ENCODE assay signal across 10 cellular contexts in genomic region chr17:40330850-40331470, GRCh38. TPM values are rescaled to one million over a fixed set of nuclear protein-coding genes. Genes with fewer than 3 reads are reported as not detected.
DNase-seq lines count a peak whose midpoint lies in the region; ATAC-seq and TF ChIP-seq lines count a peak whose summit lies in the region.
"Had no signal": no experiment of that assay in that cellular context is flagged by ENCODE, and none has a peak within 500 bp of the region (broad histone marks: within the 10 kb centered on the region; RNA-seq: fewer than 3 reads in every experiment).

No MANE protein-coding gene starts in this region.

- CTCF ChIA-PET in PC-3 (lab: Charles Lee) = no interaction called here

- H3K36me3 Mint-ChIP-seq in activated T-cell treated with anti-CD3 and anti-CD28 coated beads, Interleukin-2, amount 50 U/mL, for 72 hours (ENCODE audit: insufficient read depth in 2 of 2) = peaks cover 3 to 12% of the 10 kb centered on the region in 2 donors
- H3K36me3 Mint-ChIP-seq in type B pancreatic cell = peaks cover 13% of the 10 kb centered on the region

- WGBS in body of pancreas, 2 donors = 73 to 78% methylated on average over 7 to 10 of the region's 10 CpGs

- H3F3A ChIP-seq in PC-3 (ENCODE audit: low read length, unreplicated experiment) = no peaks in the 10 kb centered on the region

- H3K79me2 ChIP-seq in PC-3 (ENCODE audit: low read length) = peaks cover 68% of the 10 kb centered on the region

- peaks cover 80% of the 10 kb centered on the region for H3K4me1 Mint-ChIP-seq in activated T-cell treated with anti-CD3 and anti-CD28 coated beads, Interleukin-2, amount 50 U/mL, for 72 hours (ENCODE audit: low read depth)
- peaks cover 44% of the 10 kb centered on the region for H3K4me1 Mint-ChIP-seq in type B pancreatic cell (ENCODE audit: unreplicated experiment)

- H3K27ac ChIP-seq in body of pancreas (peak overlapping the region; percentile 80 to 91 (median 88)), muscle layer of duodenum (ENCODE audit: low read length) (peak overlapping the region; percentile 31), PC-3 (ENCODE audit: low read length) (no peak overlapping the region)

- POLR2A ChIA-PET in PC-3 (lab: Charles Lee; ENCODE audit: unreplicated experiment) = no interaction called here

- H3K9me3 Mint-ChIP-seq in activated T-cell treated with anti-CD3 and anti-CD28 coated beads, Interleukin-2, amount 50 U/mL, for 72 hours = no peaks in the 10 kb centered on the region
- H3K9me3 Mint-ChIP-seq in type B pancreatic cell = no peaks in the 10 kb centered on the region

- no peak for ATAC-seq in activated T-cell treated with anti-CD3 and anti-CD28 coated beads, Interleukin-2, amount 50 U/mL, for 72 hours (replicated peaks in 1 of 2)
- ATAC-seq in body of pancreas (no peak), PC-3 (no peak), GM19397 (IDR thresholded peaks at IDR 0.05; ENCODE audit: unreplicated experiment) (no peak), GM18511 (IDR thresholded peaks at IDR 0.05; ENCODE audit: unreplicated experiment) (no peak)

- no peak overlapping the region for H3K9ac ChIP-seq in PC-3 (ENCODE audit: low read length)

- no peak for DNase-seq in activated T-cell treated with anti-CD3 and anti-CD28 coated beads, Interleukin-2, amount 50 U/mL, for 72 hours
- no peak for DNase-seq in activated T-cell treated with anti-CD3 and anti-CD28 coated beads, Interleukin-2, amount 50 U/mL, for 48 hours
- DNase-seq in body of pancreas (peak in 1 of 4 donors; percentile 32), type B pancreatic cell (ENCODE audit: extremely low spot score, unreplicated experiment) (no peak), PC-3 (no peak)
- DNase-seq: effector CD8-positive, alpha-beta T cell; stimulated activated CD4-positive, alpha-beta T cell treated with anti-CD3 and anti-CD28 coated beads, Interleukin-12 subunit alpha, Interleukin-12 subunit beta, amount 100 ng/mL, for 4 hours had no signal

- H4K20me1 ChIP-seq in PC-3 (ENCODE audit: low read length) = no peaks in the 10 kb centered on the region; the same call in 1 of the 2 replicates

- peaks cover 91% of the 10 kb centered on the region for H3K4me1 ChIP-seq in body of pancreas
- peaks cover 61 to 94% of the 10 kb centered on the region in 2 donors for H3K4me1 ChIP-seq in muscle layer of duodenum (ENCODE audit: control insufficient read depth in 1 of 2, insufficient read depth in 2 of 2, low read length in 2 of 2)
- peaks cover 8% of the 10 kb centered on the region; the same call in 1 of the 2 replicates for H3K4me1 ChIP-seq in PC-3 (ENCODE audit: insufficient read depth, low read length)

- H3K27me3 ChIP-seq in body of pancreas (no peaks in the 10 kb centered on the region), muscle layer of duodenum (ENCODE audit: low read depth, low read length) (no peaks in the 10 kb centered on the region), PC-3 (ENCODE audit: low read length) (no peaks in the 10 kb centered on the region)

- no peak overlapping the region for H2AFZ ChIP-seq in PC-3 (ENCODE audit: low read length)

- H3K9me3 ChIP-seq in body of pancreas (no peaks in the 10 kb centered on the region), muscle layer of duodenum (ENCODE audit: control insufficient read depth in 1 of 2, low read length in 2 of 2) (no peaks in the 10 kb centered on the region), PC-3 (ENCODE audit: low read length) (no peaks in the 10 kb centered on the region)

- intact Hi-C loops in body of pancreas (cut with DNase I) = no loop called here
- intact Hi-C loops in PC-3 (cut with micrococcal nuclease) = no loop called here

- no peaks in the 10 kb centered on the region for H3K9me2 ChIP-seq in PC-3 (replicated peaks; ENCODE audit: low read length)

- TF ChIP-seq POLR2A in body of pancreas (IDR thresholded peaks at IDR 0.05) = no peak

- H3K27ac Mint-ChIP-seq in activated T-cell treated with anti-CD3 and anti-CD28 coated beads, Interleukin-2, amount 50 U/mL, for 72 hours = peak overlapping the region; percentile 76
- H3K27ac Mint-ChIP-seq in type B pancreatic cell = peak overlapping the region; percentile 22

- H3K4me2 ChIP-seq in PC-3 (ENCODE audit: low read length) = no peak overlapping the region

- H3K36me3 ChIP-seq in body of pancreas (replicated peaks in 1 of 2; ENCODE audit: insufficient read depth in 1 of 2, low read depth in 2 of 2) = no peaks in the 10 kb centered on the region
- H3K36me3 ChIP-seq in muscle layer of duodenum (ENCODE audit: control insufficient read depth in 1 of 2, insufficient read depth in 2 of 2, low read length in 2 of 2) = peaks cover 0 to 6% of the 10 kb centered on the region in 2 donors
- H3K36me3 ChIP-seq in PC-3 (ENCODE audit: low read depth, low read length) = no peaks in the 10 kb centered on the region

- no peaks in the 10 kb centered on the region for H3K27me3 Mint-ChIP-seq in activated T-cell treated with anti-CD3 and anti-CD28 coated beads, Interleukin-2, amount 50 U/mL, for 72 hours (ENCODE audit: low read depth)
- H3K27me3 Mint-ChIP-seq in type B pancreatic cell = no peaks in the 10 kb centered on the region

- peak overlapping the region; percentile 65 to 67 for H3K4me3 Mint-ChIP-seq in activated T-cell treated with anti-CD3 and anti-CD28 coated beads, Interleukin-2, amount 50 U/mL, for 72 hours
- no peak overlapping the region for H3K4me3 Mint-ChIP-seq in type B pancreatic cell

- TF ChIP-seq CTCF in body of pancreas (IDR thresholded peaks at IDR 0.05) (no peak), type B pancreatic cell (conservative IDR thresholded peaks at IDR 0.05) (no peak), PC-3 (conservative IDR thresholded peaks at IDR 0.05; ENCODE audit: low read depth, low read length) (no peak)

- H3K4me3 ChIP-seq in body of pancreas (no peak overlapping the region), muscle layer of duodenum (ENCODE audit: low read depth in 1 of 2, low read length in 2 of 2) (peak overlapping the region in 1 of 2 donors; percentile 52), PC-3 (ENCODE audit: low read length) (no peak overlapping the region)

- no TSS peak for BruUV-seq in PC-3 (replicated peaks; lab: Mats Ljungman, UMichigan)

RNA-seq across cellular contexts. Expression of gene RARA, which starts 22.0 kb away (rescaled TPM):
- total RNA-seq in activated T-cell treated with anti-CD3 and anti-CD28 coated beads, Interleukin-2, amount 50 U/mL, for 72 hours = 10 to 100 TPM; 33.4 to 45.2 TPM
- total RNA-seq in body of pancreas = 10 to 100 TPM; 11.4 to 13.8 TPM
- 23.8 and 34.3 TPM in 2 replicates for total RNA-seq in type B pancreatic cell (ENCODE audit: low replicate concordance)
- total RNA-seq in PC-3 (2014; rRNA removed) = 19.6 and 23.8 TPM in 2 replicates

RNA-seq across cellular contexts. Expression of gene GJD3, which starts 33.6 kb away (rescaled TPM):
- not detected for total RNA-seq in activated T-cell treated with anti-CD3 and anti-CD28 coated beads, Interleukin-2, amount 50 U/mL, for 72 hours
- 1 to 10 TPM in 1 of 2 donors, not detected in 1; 1.3 TPM for total RNA-seq in body of pancreas
- total RNA-seq in type B pancreatic cell (ENCODE audit: low replicate concordance) = 0.36 and 0.43 TPM in 2 replicates
- not detected in 2 replicates for total RNA-seq in PC-3 (2014; rRNA removed)

RNA-seq across cellular contexts. Expression of gene CDC6, which starts 43.3 kb away (rescaled TPM):
- total RNA-seq in activated T-cell treated with anti-CD3 and anti-CD28 coated beads, Interleukin-2, amount 50 U/mL, for 72 hours = 10 to 100 TPM; 86.2 to 92.6 TPM
- total RNA-seq in body of pancreas (under 1 TPM; 0.66 to 0.78 TPM), type B pancreatic cell (ENCODE audit: low replicate concordance) (23.2 and 50.3 TPM in 2 replicates), PC-3 (2014; rRNA removed) (48.9 and 58.3 TPM in 2 replicates)

Comparison
In these comparisons a context has a peak if more than half of its experiments do, and no peak if none do; other contexts are left out.
1. RNA of gene CDC6, which starts 43.3 kb away (total RNA-seq): 86.2 to 92.6 TPM in activated T-cell treated with anti-CD3 and anti-CD28 coated beads, Interleukin-2, amount 50 U/mL, for 72 hours, 23.2 to 50.3 TPM in type B pancreatic cell and 48.9 to 58.3 TPM in PC-3; 0.66 to 0.78 TPM in body of pancreas; every median in the first group is over 10 times any median in the second.